Comparison of ENCODE assay signal across 21 cellular contexts in genomic region chr20:15776773-15777172, GRCh38.
"Had no signal": no experiment of that assay in that cellular context is flagged by ENCODE, and none has a peak within 500 bp of the region (broad histone marks: within the 10 kb centered on the region; RNA-seq: fewer than 3 reads in every experiment).

No MANE protein-coding gene starts in this region.

- H3K9me3 ChIP-seq: MG63, SJSA1 had no signal

- H3K4me3 ChIP-seq: MG63, SJSA1 had no signal

- DNase-seq: IMR-90, Karpas-422, KG1, MG63, NCI-H1105, NCI-H1417, NCI-H1436 treated with DMSO at 0.1 percent for 48 hours, NCI-H1694, NCI-H187 treated with DMSO at 0.1 percent for 48 hours, NCI-H2029 treated with DMSO at 0.1 percent for 48 hours, NCI-H2171, NCI-H226, NCI-H446, NCI-H510A, NCI-H524 treated with DMSO at 0.1 percent for 48 hours, NCI-H69, NCI-H774, Right ventricle myocardium superior, RPMI8226, SIG-M5 had no signal

- H3K27ac ChIP-seq: SJSA1 had no signal

- H3K36me3 ChIP-seq: MG63, SJSA1 had no signal
